15 cellular contexts compared by ENCODE assay signal in genomic region chr12:129887047-129887568, GRCh38. TPM values are rescaled to one million over a fixed set of nuclear protein-coding genes. Genes with fewer than 3 reads are reported as not detected.
DNase-seq lines count a peak whose midpoint lies in the region; TF ChIP-seq lines count a peak whose summit lies in the region.
"Had no signal": no experiment of that assay in that cellular context is flagged by ENCODE, and none has a peak within 500 bp of the region (broad histone marks: within the 10 kb centered on the region; RNA-seq: fewer than 3 reads in every experiment).

No MANE protein-coding gene starts in this region.

- WGBS in thyroid gland, 2 donors = 30 to 37% methylated on average over 6 of the region's 6 CpGs

- H3K9me3 ChIP-seq in thyroid gland = no peaks in the 10 kb centered on the region
- no peaks in the 10 kb centered on the region for H3K9me3 ChIP-seq in right atrium auricular region
- H3K9me3 ChIP-seq: ascending aorta had no signal

- H3K27ac ChIP-seq in thyroid gland (no peak overlapping the region), right atrium auricular region (no peak overlapping the region)
- H3K27ac ChIP-seq: ascending aorta, WERI-Rb-1 had no signal

- H3K4me3 ChIP-seq in thyroid gland (replicated peaks in 1 of 3) (no peak overlapping the region), right atrium auricular region (no peak overlapping the region)
- H3K4me3 ChIP-seq: ascending aorta had no signal

- H3K4me1 ChIP-seq in thyroid gland = no peaks in the 10 kb centered on the region
- no peaks in the 10 kb centered on the region for H3K4me1 ChIP-seq in right atrium auricular region
- H3K4me1 ChIP-seq: ascending aorta had no signal

- no peaks in the 10 kb centered on the region for H3K27me3 ChIP-seq in thyroid gland
- no peaks in the 10 kb centered on the region for H3K27me3 ChIP-seq in right atrium auricular region
- H3K27me3 ChIP-seq: ascending aorta had no signal

- no peaks in the 10 kb centered on the region for H3K36me3 ChIP-seq in thyroid gland
- no peaks in the 10 kb centered on the region for H3K36me3 ChIP-seq in right atrium auricular region
- H3K36me3 ChIP-seq: ascending aorta, WERI-Rb-1 had no signal

- TF ChIP-seq POLR2A in thyroid gland (IDR thresholded peaks at IDR 0.05) (no peak), erythroblast (IDR thresholded peaks at IDR 0.05; ENCODE audit: low read length) (no peak)

- intact Hi-C loops in thyroid gland (cut with DNase I) = no loop called here

- TF ChIP-seq CTCF in thyroid gland (IDR thresholded peaks at IDR 0.05) = no peak
- no peak for TF ChIP-seq CTCF in right atrium auricular region (IDR thresholded peaks at IDR 0.05)

- peak; percentile 77 for DNase-seq in NCI-H128 (lab: John Stamatoyannopoulos, UW; ENCODE audit: unreplicated experiment)
- peak; percentile 19 for DNase-seq in NCI-H526 treated with DMSO at 0.1 percent for 48 hours (lab: John Stamatoyannopoulos, UW)
- DNase-seq in dedifferentiated amniotic fluid mesenchymal stem cell (ENCODE audit: extremely low spot score) = peak; percentile 21
- peak; percentile 5 to 6 for DNase-seq in thyroid gland
- no peak for DNase-seq in right atrium auricular region (ENCODE audit: low spot score)
- no peak for DNase-seq in cerebellar cortex (ENCODE audit: low spot score)
- DNase-seq in erythroblast (lab: John Stamatoyannopoulos, UW) = no peak
- DNase-seq: activated CD8-positive, alpha-beta memory T cell treated with anti-CD3 and anti-CD28 coated beads for 24 hours; NCI-H2227 treated with DMSO at 0.1 percent for 48 hours; SW 1271; WERI-Rb-1 had no signal

RNA-seq across cellular contexts. Expression of gene TMEM132D, which starts 16.7 kb away (rescaled TPM):
- total RNA-seq in thyroid gland (not detected), right atrium auricular region (not detected)
- total RNA-seq: ascending aorta, fibroblast of villous mesenchyme, HT-29, subcutaneous adipose tissue had no signal

Comparison
In these comparisons a context has a peak if more than half of its experiments do, and no peak if none do; other contexts are left out.
1. DNase-seq: peak in NCI-H128 (single experiment), NCI-H526 treated with DMSO at 0.1 percent for 48 hours (single experiment), dedifferentiated amniotic fluid mesenchymal stem cell (single experiment) and thyroid gland (2 of 2); none in right atrium auricular region (single experiment), cerebellar cortex (single experiment) and erythroblast (0 of 2).